1 cellular context compared by ENCODE assay signal in the genomic region with DNA sequence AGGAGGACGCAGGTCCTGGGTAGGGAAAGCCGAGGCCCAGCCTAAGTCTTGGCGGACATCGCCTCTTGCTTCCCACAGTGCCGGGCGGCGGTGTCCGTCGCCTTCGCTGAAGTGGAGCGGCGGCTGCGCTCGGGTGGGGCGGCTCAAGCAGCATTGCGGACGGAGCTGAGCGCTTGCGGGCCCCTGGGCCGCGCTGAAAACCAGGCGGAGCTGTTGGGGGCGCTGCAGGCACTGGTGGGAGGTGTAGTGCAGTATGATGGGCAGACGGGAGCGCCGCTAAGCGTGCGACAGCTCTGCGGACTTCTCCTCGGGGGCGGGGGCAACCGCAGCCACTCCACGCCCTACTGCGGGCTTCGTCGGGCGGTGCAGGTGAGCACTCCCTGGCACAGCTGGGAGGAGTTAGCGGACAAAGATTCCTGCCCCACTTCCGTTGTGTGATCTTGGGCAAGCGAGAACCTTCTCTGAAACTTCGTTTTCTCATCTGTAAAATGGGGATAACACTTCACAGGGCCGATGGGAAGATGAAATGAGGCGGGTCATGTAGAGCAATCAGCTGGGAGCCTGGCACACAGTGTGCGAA.
TF ChIP-seq lines count a peak whose summit lies in the region.

No MANE protein-coding gene starts in this region.

TF ChIP-seq in HEK293, 187 proteins besides CTCF, POLR2A, EP300 and RAD21 (continued from another document):
- TF ChIP-seq, protein P1, sequence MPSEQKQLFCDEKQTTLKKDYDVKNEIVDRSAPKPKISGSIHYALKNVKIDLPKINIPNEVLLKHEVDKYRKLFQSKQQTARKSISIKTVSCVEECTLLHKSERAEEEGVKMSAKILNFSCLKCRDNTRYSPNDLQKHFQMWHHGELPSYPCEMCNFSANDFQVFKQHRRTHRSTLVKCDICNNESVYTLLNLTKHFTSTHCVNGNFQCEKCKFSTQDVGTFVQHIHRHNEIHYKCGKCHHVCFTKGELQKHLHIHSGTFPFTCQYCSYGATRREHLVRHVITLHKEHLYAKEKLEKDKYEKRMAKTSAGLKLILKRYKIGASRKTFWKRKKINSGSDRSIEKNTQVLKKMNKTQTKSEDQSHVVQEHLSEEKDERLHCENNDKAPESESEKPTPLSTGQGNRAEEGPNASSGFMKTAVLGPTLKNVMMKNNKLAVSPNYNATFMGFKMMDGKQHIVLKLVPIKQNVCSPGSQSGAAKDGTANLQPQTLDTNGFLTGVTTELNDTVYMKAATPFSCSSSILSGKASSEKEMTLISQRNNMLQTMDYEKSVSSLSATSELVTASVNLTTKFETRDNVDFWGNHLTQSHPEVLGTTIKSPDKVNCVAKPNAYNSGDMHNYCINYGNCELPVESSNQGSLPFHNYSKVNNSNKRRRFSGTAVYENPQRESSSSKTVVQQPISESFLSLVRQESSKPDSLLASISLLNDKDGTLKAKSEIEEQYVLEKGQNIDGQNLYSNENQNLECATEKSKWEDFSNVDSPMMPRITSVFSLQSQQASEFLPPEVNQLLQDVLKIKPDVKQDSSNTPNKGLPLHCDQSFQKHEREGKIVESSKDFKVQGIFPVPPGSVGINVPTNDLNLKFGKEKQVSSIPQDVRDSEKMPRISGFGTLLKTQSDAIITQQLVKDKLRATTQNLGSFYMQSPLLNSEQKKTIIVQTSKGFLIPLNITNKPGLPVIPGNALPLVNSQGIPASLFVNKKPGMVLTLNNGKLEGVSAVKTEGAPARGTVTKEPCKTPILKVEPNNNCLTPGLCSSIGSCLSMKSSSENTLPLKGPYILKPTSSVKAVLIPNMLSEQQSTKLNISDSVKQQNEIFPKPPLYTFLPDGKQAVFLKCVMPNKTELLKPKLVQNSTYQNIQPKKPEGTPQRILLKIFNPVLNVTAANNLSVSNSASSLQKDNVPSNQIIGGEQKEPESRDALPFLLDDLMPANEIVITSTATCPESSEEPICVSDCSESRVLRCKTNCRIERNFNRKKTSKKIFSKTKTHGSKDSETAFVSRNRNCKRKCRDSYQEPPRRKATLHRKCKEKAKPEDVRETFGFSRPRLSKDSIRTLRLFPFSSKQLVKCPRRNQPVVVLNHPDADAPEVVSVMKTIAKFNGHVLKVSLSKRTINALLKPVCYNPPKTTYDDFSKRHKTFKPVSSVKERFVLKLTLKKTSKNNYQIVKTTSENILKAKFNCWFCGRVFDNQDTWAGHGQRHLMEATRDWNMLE (tag by site-specific recombination; conservative IDR thresholded peaks at IDR 0.05; ENCODE audit: low read depth) = peak; percentile 21; the same call in 1 of the 2 replicates
- no peak; the same call in 1 of the 2 replicates for TF ChIP-seq ZNF664 (tag by site-specific recombination; IDR thresholded peaks at IDR 0.05)
- TF ChIP-seq, protein P2, sequence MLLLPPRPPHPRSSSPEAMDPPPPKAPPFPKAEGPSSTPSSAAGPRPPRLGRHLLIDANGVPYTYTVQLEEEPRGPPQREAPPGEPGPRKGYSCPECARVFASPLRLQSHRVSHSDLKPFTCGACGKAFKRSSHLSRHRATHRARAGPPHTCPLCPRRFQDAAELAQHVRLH (tag by site-specific recombination; IDR thresholded peaks at IDR 0.05) = 0 out of 2 replicates have a peak, but pooled peaks have one; percentile 33
- TF ChIP-seq ZNF423 (tag by site-specific recombination; IDR thresholded peaks at IDR 0.05) = 0 out of 2 replicates have a peak, but pooled peaks have one; percentile 10
- TF ChIP-seq REPIN1 (tag by site-specific recombination; IDR thresholded peaks at IDR 0.05; ENCODE audit: low read depth) = 0 out of 2 replicates have a peak, but pooled peaks have one; percentile 48
- peak; percentile 42; the same call in 1 of the 2 replicates for TF ChIP-seq ZNF335 (tag by site-specific recombination; conservative IDR thresholded peaks at IDR 0.05)
